In the genomic region with DNA sequence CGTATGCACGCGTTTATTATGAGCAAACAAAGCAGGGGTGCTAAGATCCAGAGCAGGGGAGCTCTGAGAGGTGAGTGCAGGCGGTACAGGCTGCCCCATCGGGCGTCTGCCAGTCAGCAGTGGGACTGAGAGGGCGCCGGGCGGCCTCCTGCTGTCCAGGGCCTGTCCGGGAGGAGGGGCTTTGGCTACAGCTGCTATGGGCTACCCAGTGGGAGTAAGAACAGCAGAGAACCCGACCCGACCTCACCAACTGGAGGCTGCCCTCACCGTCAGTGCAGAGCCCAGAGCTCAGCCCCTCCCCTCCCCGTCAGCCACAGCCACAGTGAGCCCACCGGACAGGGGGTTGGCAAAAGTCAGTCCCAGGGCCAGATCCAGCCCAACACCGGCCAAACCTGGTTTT, we compare ENCODE assay signal across 34 cellular contexts. TPM values are rescaled to one million over a fixed set of nuclear protein-coding genes. Genes with fewer than 3 reads are reported as not detected.
DNase-seq lines count a peak whose midpoint lies in the region; FAIRE-seq and TF ChIP-seq lines count a peak whose summit lies in the region.
"Had no signal": no experiment of that assay in that cellular context is flagged by ENCODE, and none has a peak within 500 bp of the region (broad histone marks: within the 10 kb centered on the region; RNA-seq: fewer than 3 reads in every experiment).

No MANE protein-coding gene starts in this region.

- H3K27ac ChIP-seq in H1 (ENCODE audit: low read depth, low read length): no peak overlapping the region
- H3K27ac ChIP-seq in neuronal stem cell (replicated peaks; ENCODE audit: low read length): no peak overlapping the region
- H3K27ac ChIP-seq: dorsolateral prefrontal cortex, gastroesophageal sphincter had no signal

- H2AK5ac ChIP-seq in H1 (ENCODE audit: low read depth, low read length) (no peak overlapping the region), neuronal stem cell (ENCODE audit: low read depth, low read length) (no peak overlapping the region)

- 68% methylated on average over 15 of the region's 16 CpGs; no CpG with 5 or more reads in 1 of the 2 experiments for WGBS in H1 (ENCODE audit: extremely low coverage in 1 of 2, insufficient coverage in 1 of 2, insufficient read length in 1 of 2, insufficient replicate concordance in 2 of 2, low coverage in 1 of 2, low lambda C conversion rate in 2 of 2, missing lambda C conversion rate in 1 of 2), 2 experiments
- WGBS in neuronal stem cell (ENCODE audit: extremely low coverage in 2 of 2, insufficient read length in 2 of 2, insufficient replicate concordance in 1 of 2), 2 donors: no CpG with 5 or more reads among the region's 16 CpGs

- H3K4me3 ChIP-seq in H1 (ENCODE audit: extremely low read depth in 1 of 4, insufficient read depth in 2 of 4, low read depth in 3 of 4, low read length in 4 of 4): no peak overlapping the region
- peak overlapping the region in 1 of 2 donors; percentile 46 for H3K4me3 ChIP-seq in neuronal stem cell (ENCODE audit: low read length in 2 of 2)
- H3K4me3 ChIP-seq: dorsolateral prefrontal cortex, gastroesophageal sphincter, K562, smooth muscle cell had no signal

- in situ Hi-C loops in G401 (cut with HindIII; ENCODE audit: low sequenced_read_pairs): no loop called here

- H3K9ac ChIP-seq in H1 (replicated peaks in 1 of 4; ENCODE audit: extremely low read depth in 1 of 4, low read depth in 3 of 4, low read length in 3 of 4) (no peak overlapping the region), neuronal stem cell (ENCODE audit: low read depth, low read length, poor library complexity) (peak overlapping the region; percentile 70)

- H2BK120ac ChIP-seq in H1 (replicated peaks; ENCODE audit: low read depth, low read length) (no peak overlapping the region), neuronal stem cell (ENCODE audit: low read depth, low read length) (no peak overlapping the region)

- H3K79me2 ChIP-seq in H1 (ENCODE audit: control insufficient read depth in 1 of 2, insufficient read depth in 2 of 2, low read length in 2 of 2): no peaks in the 10 kb centered on the region

- TF ChIP-seq POLR2A in H1 (IDR thresholded peaks at IDR 0.05; ENCODE audit: control extremely low read depth in 1 of 2, low read depth in 2 of 2, low read length in 2 of 2): no peak

- H4K5ac ChIP-seq in H1 (ENCODE audit: insufficient read length, low read depth, low read length): no peak overlapping the region

- no peaks in the 10 kb centered on the region; a peak in 2 of 8 replicates for H3K36me3 ChIP-seq in H1 (ENCODE audit: control insufficient read depth in 2 of 4, insufficient read depth in 4 of 4, low read length in 3 of 4)
- peaks cover 11 to 16% of the 10 kb centered on the region in 2 donors for H3K36me3 ChIP-seq in neuronal stem cell (replicated peaks in 1 of 2; ENCODE audit: control insufficient read depth in 2 of 2, insufficient read depth in 2 of 2, low read length in 2 of 2)

- H4K91ac ChIP-seq in H1 (replicated peaks; ENCODE audit: insufficient read length, low read length) (no peak overlapping the region), neuronal stem cell (ENCODE audit: low read depth, low read length, poor library complexity) (no peak overlapping the region)

- no peak for FAIRE-seq in H1 (lab: Jason Lieb, UNC)
- FAIRE-seq: A204.1, endothelial cell of umbilical vein, islet of Langerhans, K562 had no signal

- CTCF ChIA-PET in H1 (lab: Charles Lee; ENCODE audit: partially characterized antibody): interaction anchor here (0.7 to 1.3 kb wide), 5 partner anchors 12 to 161 kb away, joined by 3 to 4 read pairs (median 3); no protein-coding TSS in a partner anchor

- TF ChIP-seq CTCF in H1 (IDR thresholded peaks at IDR 0.05; ENCODE audit: control extremely low read depth in 1 of 3, insufficient read depth in 1 of 3, low read depth in 1 of 3, low read length in 3 of 3): no peak

- H2AFZ ChIP-seq in H1 (ENCODE audit: low read length) (no peak overlapping the region), neuronal stem cell (ENCODE audit: low read length) (no peak overlapping the region)

- H3K4me1 ChIP-seq in H1 (replicated peaks in 1 of 4; ENCODE audit: control insufficient read depth in 3 of 4, insufficient read depth in 4 of 4, low read length in 3 of 4) (peaks cover 0 to 5% (median under 1%) of the 10 kb centered on the region in 4 experiments; a peak in 2 of 7 replicates), neuronal stem cell (ENCODE audit: control insufficient read depth in 2 of 2, insufficient read depth in 1 of 2, low read depth in 1 of 2, low read length in 2 of 2) (peaks cover 0 to 3% of the 10 kb centered on the region in 2 donors)
- H3K4me1 ChIP-seq: gastroesophageal sphincter had no signal

- H2BK12ac ChIP-seq in H1 (ENCODE audit: low read depth, low read length) (no peak overlapping the region), neuronal stem cell (ENCODE audit: low read length) (no peak overlapping the region)

- no peak overlapping the region for H2BK15ac ChIP-seq in H1 (ENCODE audit: low read length)
- H2BK15ac ChIP-seq in neuronal stem cell (ENCODE audit: low read length): no peak overlapping the region

- TF ChIP-seq RAD21 in H1 (IDR thresholded peaks at IDR 0.05 in 1 of 2, conservative IDR thresholded peaks at IDR 0.05 in 1 of 2; ENCODE audit: low read depth in 2 of 2, low read length in 2 of 2): no peak; a peak in 1 of 4 replicates

- no peak overlapping the region for H3K4ac ChIP-seq in H1 (replicated peaks; ENCODE audit: insufficient read length, low read depth, low read length)
- H3K4ac ChIP-seq in neuronal stem cell (ENCODE audit: low read length): no peak overlapping the region

- H4K8ac ChIP-seq in H1 (ENCODE audit: extremely low read depth, insufficient read depth, low read length) (peak overlapping the region; percentile 46; the same call in 1 of the 2 replicates), neuronal stem cell (ENCODE audit: low read depth, low read length) (peak overlapping the region; percentile 65)

- H3K18ac ChIP-seq in H1 (ENCODE audit: extremely low read depth, low read length): no peak overlapping the region
- H3K18ac ChIP-seq in neuronal stem cell (ENCODE audit: low read length): peak overlapping the region; percentile 48

- no peak overlapping the region for H2BK20ac ChIP-seq in H1 (ENCODE audit: low read length)

- no peaks in the 10 kb centered on the region for H3K27me3 ChIP-seq in H1 (replicated peaks in 1 of 4; ENCODE audit: control insufficient read depth in 3 of 4, extremely low read depth in 1 of 4, insufficient read depth in 3 of 4, low read length in 3 of 4)
- H3K27me3 ChIP-seq in neuronal stem cell (ENCODE audit: control insufficient read depth in 3 of 3, insufficient read depth in 3 of 3, low read depth in 1 of 3, low read length in 3 of 3): no peaks in the 10 kb centered on the region
- H3K27me3 ChIP-seq: dorsolateral prefrontal cortex had no signal

- no peak for TF ChIP-seq EP300 in H1 (IDR thresholded peaks at IDR 0.05; ENCODE audit: borderline replicate concordance in 1 of 2, low read depth in 2 of 2, low read length in 2 of 2)

- no peaks in the 10 kb centered on the region for H3K23me2 ChIP-seq in H1 (ENCODE audit: low read depth, low read length)

- H3K14ac ChIP-seq in H1 (ENCODE audit: insufficient read length): no peak overlapping the region
- no peak overlapping the region for H3K14ac ChIP-seq in neuronal stem cell (ENCODE audit: low read length)

- H3K9me3 ChIP-seq in H1 (ENCODE audit: insufficient read depth in 2 of 2, low read depth in 1 of 2, low read length in 1 of 2) (no peaks in the 10 kb centered on the region; a peak in 1 of 4 replicates), neuronal stem cell (replicated peaks in 1 of 2; ENCODE audit: control insufficient read depth in 2 of 2, insufficient read depth in 1 of 2, low read depth in 1 of 2, low read length in 2 of 2) (peaks cover 0 to 4% of the 10 kb centered on the region in 2 donors)
- H3K9me3 ChIP-seq: gastroesophageal sphincter had no signal

- peaks cover 0 to 3% of the 10 kb centered on the region in 2 experiments for H4K20me1 ChIP-seq in H1 (replicated peaks in 1 of 2; ENCODE audit: control insufficient read depth in 1 of 2, insufficient read depth in 2 of 2, low read length in 2 of 2)

- H3K4me2 ChIP-seq in H1 (ENCODE audit: insufficient read depth in 1 of 2, low read depth in 2 of 2, low read length in 2 of 2): no peak overlapping the region
- H3K4me2 ChIP-seq in neuronal stem cell (ENCODE audit: insufficient read depth, low read length, poor library complexity, severe bottlenecking): no peak overlapping the region
- H3K4me2 ChIP-seq: smooth muscle cell had no signal

- H3K79me1 ChIP-seq in H1 (ENCODE audit: low read depth, low read length): no peaks in the 10 kb centered on the region
- peaks cover 4% of the 10 kb centered on the region for H3K79me1 ChIP-seq in neuronal stem cell (ENCODE audit: low read depth, low read length)

- H2BK5ac ChIP-seq in H1 (ENCODE audit: low read depth, low read length): no peak overlapping the region
- no peak overlapping the region for H2BK5ac ChIP-seq in neuronal stem cell (ENCODE audit: low read length)

- H3K23ac ChIP-seq in H1 (ENCODE audit: insufficient read length) (no peak overlapping the region), neuronal stem cell (ENCODE audit: low read depth, low read length, poor library complexity) (peak overlapping the region; percentile 55)

- H3K56ac ChIP-seq in H1 (replicated peaks; ENCODE audit: insufficient read length, low read depth, low read length): no peak overlapping the region

- DNase-seq in NCI-H146 (lab: John Stamatoyannopoulos, UW) (peak; percentile 63), NCI-H146 treated with DMSO at 0.1 percent for 48 hours (lab: John Stamatoyannopoulos, UW; ENCODE audit: unreplicated experiment) (no peak), NCI-H345 (lab: John Stamatoyannopoulos, UW) (peak; percentile 33), H1 (ENCODE audit: low read depth in 1 of 2, low spot score in 2 of 2) (no peak), neuronal stem cell (ENCODE audit: low spot score) (peak; percentile 26), kidney tubule cell (ENCODE audit: low spot score) (no peak), G401 (ENCODE audit: low spot score) (no peak)
- DNase-seq in activated CD8-positive, alpha-beta memory T cell treated with anti-CD3 and anti-CD28 coated beads for 24 hours: no peak
- DNase-seq: activated CD4-positive, alpha-beta T cell treated with anti-CD3 and anti-CD28 coated beads, Interleukin-2, amount 10 ng/mL, durations not matched to agents 7 days and 5 days; activated CD8-positive, alpha-beta memory T cell treated with anti-CD3 and anti-CD28 coated beads, Interleukin-2, amount 10 ng/mL, durations not matched to agents 7 days and 5 days; activated naive CD8-positive, alpha-beta T cell treated with anti-CD3 and anti-CD28 coated beads, Interleukin-2, amount 50 U/mL, for 24 hours; activated T-cell treated with anti-CD3 and anti-CD28 coated beads, Interleukin-2, amount 50 U/mL, for 48 hours; AML-193; CD4-positive, alpha-beta memory T cell; dorsolateral prefrontal cortex; hypothalamus; left ventricle myocardium superior; naive thymus-derived CD4-positive, alpha-beta T cell; NCI-H524 treated with DMSO at 0.1 percent for 48 hours; RPMI8226; stimulated activated CD4-positive, alpha-beta T cell treated with anti-CD3 and anti-CD28 coated beads, Interleukin-1b, Interleukin-23, amount 100 ng/mL, for 48 hours; stimulated activated CD8-positive, alpha-beta memory T cell treated with anti-CD3 and anti-CD28 coated beads, Interleukin-4, amount 100 ng/mL, for 48 hours; stimulated activated naive CD8-positive, alpha-beta T cell treated with anti-CD3 and anti-CD28 coated beads, Interleukin-15, amount 100 ng/mL, for 72 hours had no signal

- POLR2A ChIA-PET in H1 (lab: Charles Lee; ENCODE audit: partially characterized antibody): interaction anchor here (0.9 to 1.6 kb wide), 4 partner anchors 14 to 21 kb away, joined by 3 read pairs; no protein-coding TSS in a partner anchor

RNA-seq across cellular contexts. Expression of gene AATK, which starts 18.6 kb away (rescaled TPM):
- total RNA-seq in H1 (2021; fragmentation: NEBNext Ultra II Directional; extraction: Animal tissue kit (Norgen Biotek cat#: 25700)): 3.2 and 3.5 TPM in 2 replicates
- 1.7 and 3.6 TPM in 2 replicates for polyA plus RNA-seq in H1 (2011; rRNA removed)
- polyA plus RNA-seq in H1 (2011; cell fraction: cytosol; rRNA removed): 2.2 TPM
- 7.4 TPM for polyA plus RNA-seq in H1 (2011; cell fraction: nucleus; rRNA removed)
- polyA plus RNA-seq in H1 (2012, experiment 1 of 2): 2.2 to 3.3 TPM (median 2.6 TPM) in 4 replicates
- polyA plus RNA-seq in H1 (2012, experiment 2 of 2): 1.1 TPM
- 1.9 TPM for polyA plus RNA-seq in H1 (2013, experiment 1 of 2)
- polyA plus RNA-seq in H1 (2013, experiment 2 of 2): 1.8 TPM
- 1.4 and 2.8 TPM in 2 replicates for polyA minus RNA-seq in H1 (2011; rRNA and poly(A)+ RNA removed)
- 5.8 TPM for polyA minus RNA-seq in H1 (2011; cell fraction: cytosol; rRNA and poly(A)+ RNA removed)
- polyA minus RNA-seq in H1 (2011; cell fraction: nucleus; rRNA and poly(A)+ RNA removed): 4.8 TPM
- 5.6 TPM for polyA plus RNA-seq in neuronal stem cell (2013, experiment 1 of 2)
- 5.4 TPM for polyA plus RNA-seq in neuronal stem cell (2013, experiment 2 of 2)
- 7.5 and 19.0 TPM in 2 replicates for total RNA-seq in G401 (2014; rRNA removed; shearing (Covaris generic))
- polyA plus RNA-seq: naive thymus-derived CD4-positive, alpha-beta T cell had no signal

RNA-seq across cellular contexts. Expression of gene PVALEF, which starts 19.3 kb away (rescaled TPM):
- not detected in 2 replicates for total RNA-seq in H1 (2021; fragmentation: NEBNext Ultra II Directional; extraction: Animal tissue kit (Norgen Biotek cat#: 25700))
- polyA plus RNA-seq in H1 (2011; rRNA removed): 0.03 and 0.05 TPM in 2 replicates
- not detected for polyA plus RNA-seq in H1 (2011; cell fraction: cytosol; rRNA removed)
- not detected for polyA plus RNA-seq in H1 (2011; cell fraction: nucleus; rRNA removed)
- 0.12 TPM in 1 of 4 replicates, not detected in the others for polyA plus RNA-seq in H1 (2012, experiment 1 of 2)
- not detected for polyA plus RNA-seq in H1 (2012, experiment 2 of 2)
- not detected for polyA plus RNA-seq in H1 (2013, experiment 1 of 2)
- not detected for polyA plus RNA-seq in H1 (2013, experiment 2 of 2)
- not detected in 2 replicates for polyA minus RNA-seq in H1 (2011; rRNA and poly(A)+ RNA removed)
- not detected for polyA minus RNA-seq in H1 (2011; cell fraction: cytosol; rRNA and poly(A)+ RNA removed)
- not detected for polyA minus RNA-seq in H1 (2011; cell fraction: nucleus; rRNA and poly(A)+ RNA removed)
- 0.06 TPM for polyA plus RNA-seq in neuronal stem cell (2013, experiment 1 of 2)
- 0.04 TPM for polyA plus RNA-seq in neuronal stem cell (2013, experiment 2 of 2)
- total RNA-seq in G401 (2014; rRNA removed; shearing (Covaris generic)): not detected in 2 replicates
- total RNA-seq: activated CD4-positive, alpha-beta T cell treated with anti-CD3 and anti-CD28 coated beads, Interleukin-2, amount 10 ng/mL, durations not matched to agents 7 days and 5 days; activated CD8-positive, alpha-beta memory T cell treated with anti-CD3 and anti-CD28 coated beads, Interleukin-2, amount 10 ng/mL, durations not matched to agents 7 days and 5 days; CD4-positive, alpha-beta memory T cell; endothelial cell of umbilical vein; fibroblast of lung; gastroesophageal sphincter; HT-29; K562; MCF 10A; naive thymus-derived CD4-positive, alpha-beta T cell; osteoblast; smooth muscle cell; T-helper 2 cell treated with Interferon-gamma antibody and Interleukin-4, amounts not matched to agents 100 ng/mL and 5 ng/mL, for 36 hours had no signal
- polyA plus RNA-seq: CD4-positive, alpha-beta memory T cell; endothelial cell of umbilical vein; fibroblast of lung; K562; naive thymus-derived CD4-positive, alpha-beta T cell; smooth muscle cell had no signal

RNA-seq across cellular contexts. Expression of gene CEP131, which starts 38.2 kb away (rescaled TPM):
- 22.5 and 23.2 TPM in 2 replicates for total RNA-seq in H1 (2021; fragmentation: NEBNext Ultra II Directional; extraction: Animal tissue kit (Norgen Biotek cat#: 25700))
- polyA plus RNA-seq in H1 (2011; rRNA removed): 5.9 and 11.5 TPM in 2 replicates
- 19.5 TPM for polyA plus RNA-seq in H1 (2011; cell fraction: cytosol; rRNA removed)
- polyA plus RNA-seq in H1 (2011; cell fraction: nucleus; rRNA removed): 51.9 TPM
- polyA plus RNA-seq in H1 (2012, experiment 1 of 2): 12.1 to 30.1 TPM (median 26.5 TPM) in 4 replicates
- polyA plus RNA-seq in H1 (2012, experiment 2 of 2): 11.9 TPM
- polyA plus RNA-seq in H1 (2013, experiment 1 of 2): 11.2 TPM
- polyA plus RNA-seq in H1 (2013, experiment 2 of 2): 10.1 TPM
- 3.9 and 4.0 TPM in 2 replicates for polyA minus RNA-seq in H1 (2011; rRNA and poly(A)+ RNA removed)
- polyA minus RNA-seq in H1 (2011; cell fraction: cytosol; rRNA and poly(A)+ RNA removed): 13.9 TPM
- polyA minus RNA-seq in H1 (2011; cell fraction: nucleus; rRNA and poly(A)+ RNA removed): 14.3 TPM
- 14.7 TPM for polyA plus RNA-seq in neuronal stem cell (2013, experiment 1 of 2)
- 14.1 TPM for polyA plus RNA-seq in neuronal stem cell (2013, experiment 2 of 2)
- total RNA-seq in G401 (2014; rRNA removed; shearing (Covaris generic)): 24.5 and 42.0 TPM in 2 replicates

RNA-seq across cellular contexts. Expression of gene TEPSIN, which starts 54.3 kb away (rescaled TPM):
- 22.9 and 26.0 TPM in 2 replicates for total RNA-seq in H1 (2021; fragmentation: NEBNext Ultra II Directional; extraction: Animal tissue kit (Norgen Biotek cat#: 25700))
- 28.0 and 59.8 TPM in 2 replicates for polyA plus RNA-seq in H1 (2011; rRNA removed)
- 31.4 TPM for polyA plus RNA-seq in H1 (2011; cell fraction: cytosol; rRNA removed)
- polyA plus RNA-seq in H1 (2011; cell fraction: nucleus; rRNA removed): 172 TPM
- 16.6 to 27.7 TPM (median 21.3 TPM) in 4 replicates for polyA plus RNA-seq in H1 (2012, experiment 1 of 2)
- polyA plus RNA-seq in H1 (2012, experiment 2 of 2): 14.6 TPM
- 24.1 TPM for polyA plus RNA-seq in H1 (2013, experiment 1 of 2)
- polyA plus RNA-seq in H1 (2013, experiment 2 of 2): 19.1 TPM
- polyA minus RNA-seq in H1 (2011; rRNA and poly(A)+ RNA removed): 7.9 and 10.5 TPM in 2 replicates
- polyA minus RNA-seq in H1 (2011; cell fraction: cytosol; rRNA and poly(A)+ RNA removed): 19.7 TPM
- 44.0 TPM for polyA minus RNA-seq in H1 (2011; cell fraction: nucleus; rRNA and poly(A)+ RNA removed)
- polyA plus RNA-seq in neuronal stem cell (2013, experiment 1 of 2): 14.7 TPM
- polyA plus RNA-seq in neuronal stem cell (2013, experiment 2 of 2): 14.2 TPM
- 14.4 and 18.1 TPM in 2 replicates for total RNA-seq in G401 (2014; rRNA removed; shearing (Covaris generic))

RNA-seq across cellular contexts. Expression of gene NDUFAF8, which starts 54.5 kb away (rescaled TPM):
- 48.9 and 60.2 TPM in 2 replicates for total RNA-seq in H1 (2021; fragmentation: NEBNext Ultra II Directional; extraction: Animal tissue kit (Norgen Biotek cat#: 25700))
- polyA plus RNA-seq in H1 (2011; rRNA removed): 91.1 and 95.6 TPM in 2 replicates
- polyA plus RNA-seq in H1 (2011; cell fraction: cytosol; rRNA removed): 88.1 TPM
- polyA plus RNA-seq in H1 (2011; cell fraction: nucleus; rRNA removed): 56.3 TPM
- polyA plus RNA-seq in H1 (2012, experiment 1 of 2): 123 to 151 TPM (median 134 TPM) in 4 replicates
- 129 TPM for polyA plus RNA-seq in H1 (2012, experiment 2 of 2)
- 160 TPM for polyA plus RNA-seq in H1 (2013, experiment 1 of 2)
- polyA plus RNA-seq in H1 (2013, experiment 2 of 2): 163 TPM
- 7.2 and 14.2 TPM in 2 replicates for polyA minus RNA-seq in H1 (2011; rRNA and poly(A)+ RNA removed)
- 20.0 TPM for polyA minus RNA-seq in H1 (2011; cell fraction: cytosol; rRNA and poly(A)+ RNA removed)
- 21.6 TPM for polyA minus RNA-seq in H1 (2011; cell fraction: nucleus; rRNA and poly(A)+ RNA removed)
- polyA plus RNA-seq in neuronal stem cell (2013, experiment 1 of 2): 79.2 TPM
- polyA plus RNA-seq in neuronal stem cell (2013, experiment 2 of 2): 73.1 TPM
- 151 and 156 TPM in 2 replicates for total RNA-seq in G401 (2014; rRNA removed; shearing (Covaris generic))

Comparison
In these comparisons a context has a peak if more than half of its experiments do, and no peak if none do; other contexts are left out.
1. DNase-seq: peak in NCI-H146 (single experiment), NCI-H345 (single experiment) and neuronal stem cell (single experiment); none in NCI-H146 treated with DMSO at 0.1 percent for 48 hours (single experiment), H1 (0 of 2), kidney tubule cell (single experiment), G401 (single experiment) and activated CD8-positive, alpha-beta memory T cell treated with anti-CD3 and anti-CD28 coated beads for 24 hours (single experiment).